Comparison of ENCODE assay signal across 1 cellular context in the genomic region with DNA sequence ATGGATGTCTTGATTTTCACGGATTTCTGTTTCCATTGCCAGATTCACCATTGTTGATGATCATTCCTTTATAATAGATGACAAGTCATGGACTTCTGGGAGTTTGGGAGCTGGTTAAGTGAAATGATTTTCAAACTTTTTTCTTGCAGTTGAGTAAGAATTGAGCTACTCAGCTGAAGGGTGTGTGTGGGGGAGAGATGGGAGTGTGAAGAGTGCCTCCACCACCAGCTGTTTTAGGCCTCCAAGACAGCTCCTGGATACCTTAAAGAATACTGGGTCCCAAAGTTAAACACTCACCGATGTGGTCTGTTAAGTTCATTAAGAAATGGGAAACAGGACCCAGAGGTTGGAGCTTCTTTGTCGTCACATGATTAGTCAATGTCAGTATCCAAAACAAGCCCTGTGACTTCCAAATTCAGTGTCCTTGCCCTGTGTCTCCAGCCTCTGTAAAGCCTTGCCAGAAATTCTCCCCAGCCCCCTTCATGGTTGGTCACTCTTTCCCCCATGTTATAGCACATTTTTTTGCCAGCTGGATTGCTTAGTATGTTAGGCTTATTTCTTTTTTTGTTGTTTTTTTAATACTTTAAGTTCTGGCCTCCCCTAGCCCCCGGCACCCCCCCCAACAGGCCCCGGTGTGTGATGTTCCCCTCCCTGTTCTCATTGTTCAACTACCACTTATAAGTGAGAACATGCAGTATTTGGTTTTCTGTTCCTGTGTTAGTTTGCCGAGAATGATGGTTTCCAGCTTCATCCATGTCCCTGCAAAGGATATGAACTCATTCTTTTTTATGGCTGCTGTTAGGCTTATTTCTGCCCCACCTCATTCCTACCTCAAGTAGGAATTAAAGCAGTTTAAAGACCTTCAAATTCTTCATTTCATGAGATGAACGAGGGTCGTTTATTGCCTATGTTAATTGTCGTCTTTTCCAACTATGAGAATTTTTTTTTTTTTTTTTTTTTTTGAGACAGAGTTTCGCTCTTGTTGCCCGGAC.
TF ChIP-seq lines count a peak whose summit lies in the region.

No MANE protein-coding gene starts in this region.

TF ChIP-seq in endothelial cell of umbilical vein, 7 proteins besides CTCF, POLR2A, EP300 and RAD21:
- TF ChIP-seq EZH2 (IDR thresholded peaks at IDR 0.05; ENCODE audit: borderline replicate concordance, low read depth, low read length, severe bottlenecking) (no peak), MYC (IDR thresholded peaks at IDR 0.05; ENCODE audit: low read depth, low read length) (no peak), FOS (IDR thresholded peaks at IDR 0.05; ENCODE audit: borderline replicate concordance, insufficient read depth, low read length) (no peak), JUN (IDR thresholded peaks at IDR 0.05; ENCODE audit: borderline replicate concordance, insufficient read depth, insufficient read length, low read depth) (no peak), POLR2AphosphoS5 (IDR thresholded peaks at IDR 0.05; ENCODE audit: insufficient read depth, low read depth, low read length) (no peak)
